In the genomic region with DNA sequence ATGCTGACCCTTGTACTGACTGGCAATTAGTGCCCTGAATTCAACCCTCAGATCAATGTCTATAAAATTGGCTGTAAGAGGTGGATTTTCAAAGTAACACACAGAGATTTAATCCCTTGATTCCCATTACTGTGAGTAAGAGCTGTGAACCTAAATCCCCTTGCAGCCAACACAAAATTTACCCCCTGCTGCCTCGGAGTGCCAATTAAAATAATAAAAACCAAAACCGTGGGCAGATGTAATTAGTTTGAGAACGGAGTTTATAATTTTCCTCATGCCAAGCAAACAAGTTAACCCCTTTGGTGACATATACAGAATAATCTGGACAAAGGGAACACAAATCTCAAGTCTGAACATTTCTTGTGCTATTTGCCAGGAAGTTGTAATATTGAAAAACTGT, we compare ENCODE assay signal across 24 cellular contexts. TPM values are rescaled to one million over a fixed set of nuclear protein-coding genes. Genes with fewer than 3 reads are reported as not detected.
A peak's percentile ranks its signal among the peaks of the same experiment; 100 is the strongest.
DNase-seq lines count a peak whose midpoint lies in the region; ATAC-seq and TF ChIP-seq lines count a peak whose summit lies in the region.
"Had no signal": no experiment of that assay in that cellular context is flagged by ENCODE, and none has a peak within 500 bp of the region (broad histone marks: within the 10 kb centered on the region; RNA-seq: fewer than 3 reads in every experiment).

No MANE protein-coding gene starts in this region.

- intact Hi-C loops in mucosa of descending colon (cut with DNase I, micrococcal nuclease), result no loop called here

- TF ChIP-seq CTCF in HEK293 (tag by site-specific recombination; IDR thresholded peaks at IDR 0.05) (no peak), chondrocyte (IDR thresholded peaks at IDR 0.05) (no peak), retinal pigment epithelial cell (conservative IDR thresholded peaks at IDR 0.05; ENCODE audit: low read depth, low read length) (no peak), mucosa of descending colon (IDR thresholded peaks at IDR 0.05) (no peak), WTC11 (IDR thresholded peaks at IDR 0.05) (no peak)

- CTCF ChIA-PET in HEK293 (lab: Yijun Ruan, JAX) (no interaction called here), WTC11 (lab: Charles Lee) (interaction anchor here (1.1 to 1.3 kb wide), 2 partner anchors 14 to 56 kb away, joined by 3 read pairs; partner anchors contain the start of gene REV1)

- H3K4me3 ChIP-seq in HEK293 (ENCODE audit: low read depth, low read length) (no peak overlapping the region), retinal pigment epithelial cell (ENCODE audit: low read length) (no peak overlapping the region), mucosa of descending colon (no peak overlapping the region)
- H3K4me3 ChIP-seq: GM23248, MG63 had no signal

- H3K4me3 Mint-ChIP-seq in chondrocyte (ENCODE audit: unreplicated experiment) (no peak overlapping the region), WTC11 (no peak overlapping the region)
- H3K4me3 Mint-ChIP-seq: CD4-positive, alpha-beta memory T cell had no signal

- ATAC-seq in mucosa of descending colon, result no peak
- no peak for ATAC-seq in WTC11

- H3K9me3 ChIP-seq in HEK293 (ENCODE audit: control insufficient read depth, insufficient read depth, low read depth, low read length) (no peaks in the 10 kb centered on the region), mucosa of descending colon (no peaks in the 10 kb centered on the region)
- H3K9me3 ChIP-seq: Caco-2, MG63 had no signal

- peaks cover 23% of the 10 kb centered on the region for H3K36me3 Mint-ChIP-seq in chondrocyte (ENCODE audit: low read depth)
- no peaks in the 10 kb centered on the region for H3K36me3 Mint-ChIP-seq in WTC11
- H3K36me3 Mint-ChIP-seq: CD4-positive, alpha-beta memory T cell had no signal

- POLR2A ChIA-PET in HEK293 (lab: Yijun Ruan, JAX), result no interaction called here
- POLR2A ChIA-PET in WTC11 (lab: Charles Lee), result no interaction called here

- DNase-seq in NCI-H69 (lab: John Stamatoyannopoulos, UW), result peak; percentile 92
- no peak for DNase-seq in chondrocyte (ENCODE audit: low spot score)
- DNase-seq in retinal pigment epithelial cell (ENCODE audit: low read depth), result peak; percentile 49
- no peak for DNase-seq in activated effector memory CD4-positive, alpha-beta T cell treated with anti-CD3 and anti-CD28 coated beads, Interleukin-2, amount 50 U/mL, for 16 hours
- no peak for DNase-seq in mucosa of descending colon
- DNase-seq in WTC11 (ENCODE audit: low spot score), result no peak
- DNase-seq: C1 segment of cervical spinal cord; Caco-2; CD4-positive, alpha-beta memory T cell; DND-41; H7; KG1; MG63; NCI-H1436; NCI-H187; NCI-H2081 treated with DMSO at 0.1 percent for 48 hours; NCI-H2171; NCI-H510A; NCI-H82; SHP77; T-helper 1 cell had no signal

- H3K36me3 ChIP-seq in HEK293 (ENCODE audit: control insufficient read depth in 2 of 2, insufficient read depth in 1 of 2, low read length in 2 of 2), result peaks cover 0 to 2% of the 10 kb centered on the region in 2 experiments; a peak in 1 of 3 replicates
- H3K36me3 ChIP-seq in mucosa of descending colon (ENCODE audit: low read depth), result no peaks in the 10 kb centered on the region
- H3K36me3 ChIP-seq: MG63 had no signal

- H3K27me3 Mint-ChIP-seq in chondrocyte (ENCODE audit: low read depth) (no peaks in the 10 kb centered on the region), WTC11 (ENCODE audit: low read depth) (no peaks in the 10 kb centered on the region)

- H3K4me1 Mint-ChIP-seq in chondrocyte (ENCODE audit: low read depth) (peaks cover 41% of the 10 kb centered on the region), WTC11 (peaks cover 18% of the 10 kb centered on the region)
- H3K4me1 Mint-ChIP-seq: CD4-positive, alpha-beta memory T cell had no signal

- H3K27ac ChIP-seq in HEK293 (ENCODE audit: extremely low read depth, low read depth, low read length), result no peak overlapping the region
- H3K27ac ChIP-seq: GM23248, RWPE1 had no signal

- H3K4me1 ChIP-seq in HEK293 (ENCODE audit: control insufficient read depth, insufficient read depth, low read length) (no peaks in the 10 kb centered on the region), mucosa of descending colon (ENCODE audit: low read depth) (no peaks in the 10 kb centered on the region)

- H3K9me3 Mint-ChIP-seq in chondrocyte (ENCODE audit: low read depth), result peaks cover 3% of the 10 kb centered on the region
- no peaks in the 10 kb centered on the region for H3K9me3 Mint-ChIP-seq in WTC11
- H3K9me3 Mint-ChIP-seq: CD4-positive, alpha-beta memory T cell had no signal

- H3K27ac Mint-ChIP-seq in chondrocyte (ENCODE audit: unreplicated experiment) (peak overlapping the region; percentile 70), WTC11 (no peak overlapping the region)
- H3K27ac Mint-ChIP-seq: CD4-positive, alpha-beta memory T cell had no signal

TF ChIP-seq in HEK293, 187 proteins besides CTCF, POLR2A, EP300 and RAD21 (continues in another document):
- TF ChIP-seq, protein P1, sequence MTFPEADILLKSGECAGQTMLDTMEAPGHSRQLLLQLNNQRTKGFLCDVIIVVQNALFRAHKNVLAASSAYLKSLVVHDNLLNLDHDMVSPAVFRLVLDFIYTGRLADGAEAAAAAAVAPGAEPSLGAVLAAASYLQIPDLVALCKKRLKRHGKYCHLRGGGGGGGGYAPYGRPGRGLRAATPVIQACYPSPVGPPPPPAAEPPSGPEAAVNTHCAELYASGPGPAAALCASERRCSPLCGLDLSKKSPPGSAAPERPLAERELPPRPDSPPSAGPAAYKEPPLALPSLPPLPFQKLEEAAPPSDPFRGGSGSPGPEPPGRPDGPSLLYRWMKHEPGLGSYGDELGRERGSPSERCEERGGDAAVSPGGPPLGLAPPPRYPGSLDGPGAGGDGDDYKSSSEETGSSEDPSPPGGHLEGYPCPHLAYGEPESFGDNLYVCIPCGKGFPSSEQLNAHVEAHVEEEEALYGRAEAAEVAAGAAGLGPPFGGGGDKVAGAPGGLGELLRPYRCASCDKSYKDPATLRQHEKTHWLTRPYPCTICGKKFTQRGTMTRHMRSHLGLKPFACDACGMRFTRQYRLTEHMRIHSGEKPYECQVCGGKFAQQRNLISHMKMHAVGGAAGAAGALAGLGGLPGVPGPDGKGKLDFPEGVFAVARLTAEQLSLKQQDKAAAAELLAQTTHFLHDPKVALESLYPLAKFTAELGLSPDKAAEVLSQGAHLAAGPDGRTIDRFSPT (tag by site-specific recombination; IDR thresholded peaks at IDR 0.05), result no peak
- TF ChIP-seq GLIS1 (tag by site-specific recombination; IDR thresholded peaks at IDR 0.05) (peak; percentile 65; the same call in 1 of the 2 replicates), ZNF404 (tag by site-specific recombination; IDR thresholded peaks at IDR 0.05) (no peak), PRDM6 (tag by site-specific recombination; IDR thresholded peaks at IDR 0.05) (peak; percentile 60), ZNF629 (tag by site-specific recombination; IDR thresholded peaks at IDR 0.05) (no peak), ZNF747 (tag by site-specific recombination; IDR thresholded peaks at IDR 0.05) (no peak)

TF ChIP-seq in WTC11, 78 proteins besides CTCF, POLR2A, EP300 and RAD21:
- TF ChIP-seq, protein P2, sequence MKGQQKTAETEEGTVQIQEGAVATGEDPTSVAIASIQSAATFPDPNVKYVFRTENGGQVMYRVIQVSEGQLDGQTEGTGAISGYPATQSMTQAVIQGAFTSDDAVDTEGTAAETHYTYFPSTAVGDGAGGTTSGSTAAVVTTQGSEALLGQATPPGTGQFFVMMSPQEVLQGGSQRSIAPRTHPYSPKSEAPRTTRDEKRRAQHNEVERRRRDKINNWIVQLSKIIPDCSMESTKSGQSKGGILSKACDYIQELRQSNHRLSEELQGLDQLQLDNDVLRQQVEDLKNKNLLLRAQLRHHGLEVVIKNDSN (CRISPR knock-in tag; IDR thresholded peaks at IDR 0.05), result no peak
- no peak for TF ChIP-seq ZNF281 (CRISPR knock-in tag; IDR thresholded peaks at IDR 0.05)

RNA-seq across cellular contexts. Expression of gene REV1, which starts 55.8 kb away (rescaled TPM):
- 24.4 to 32.8 TPM (median 25.0 TPM) in 3 replicates for total RNA-seq in chondrocyte
- total RNA-seq in mucosa of descending colon, result 10 to 100 TPM; 40.2 to 53.4 (median 50.7) TPM
- total RNA-seq in WTC11 (2021), result 27.5 to 38.7 TPM (median 31.1 TPM) in 3 replicates

Comparison
In these comparisons a context has a peak if more than half of its experiments do, and no peak if none do; other contexts are left out.
1. DNase-seq: peak in NCI-H69 (single experiment) and retinal pigment epithelial cell (single experiment); none in chondrocyte (single experiment), activated effector memory CD4-positive, alpha-beta T cell treated with anti-CD3 and anti-CD28 coated beads, Interleukin-2, amount 50 U/mL, for 16 hours (single experiment), mucosa of descending colon (0 of 3) and WTC11 (single experiment).